In genomic region chr3:42539871-42540714, GRCh38 we compare ENCODE assay signal across 1 cellular context.
TF ChIP-seq lines count a peak whose summit lies in the region.

No MANE protein-coding gene starts in this region.

TF ChIP-seq in HepG2, 621 proteins besides CTCF, POLR2A, EP300 and RAD21:
- TF ChIP-seq U2AF1 (optimal IDR thresholded peaks at IDR 0.05; ENCODE audit: low read depth, low read length): no peak
- TF ChIP-seq ZNF770 (CRISPR knock-in tag; IDR thresholded peaks at IDR 0.05): peak; percentile 87
- no peak for TF ChIP-seq ZNF232 (CRISPR knock-in tag; IDR thresholded peaks at IDR 0.05; ENCODE audit: borderline replicate concordance)
- no peak for TF ChIP-seq TRIM24 (CRISPR knock-in tag; IDR thresholded peaks at IDR 0.05)
- no peak for TF ChIP-seq BCL3 (CRISPR knock-in tag; IDR thresholded peaks at IDR 0.05)
- TF ChIP-seq PRDM10 (CRISPR knock-in tag; IDR thresholded peaks at IDR 0.05; ENCODE audit: low read depth): no peak
- TF ChIP-seq KDM1A (CRISPR knock-in tag; IDR thresholded peaks at IDR 0.05): no peak
- TF ChIP-seq ZHX1 (CRISPR knock-in tag; IDR thresholded peaks at IDR 0.05; ENCODE audit: low read depth): no peak
- TF ChIP-seq THAP7 (CRISPR knock-in tag; IDR thresholded peaks at IDR 0.05): no peak
- TF ChIP-seq TFDP2 (CRISPR knock-in tag; IDR thresholded peaks at IDR 0.05): no peak
- 0 out of 2 replicates have a peak, but pooled peaks have one; percentile 13 for TF ChIP-seq HNF4A (CRISPR knock-in tag; IDR thresholded peaks at IDR 0.05)
- no peak for TF ChIP-seq ZBTB43 (CRISPR knock-in tag; conservative IDR thresholded peaks at IDR 0.05)
- TF ChIP-seq NONO (IDR thresholded peaks at IDR 0.05): no peak
- TF ChIP-seq NONO (CRISPR knock-in tag; conservative IDR thresholded peaks at IDR 0.05): no peak
- TF ChIP-seq ZNF687 (CRISPR knock-in tag; IDR thresholded peaks at IDR 0.05): peak; percentile 17; the same call in 1 of the 2 replicates
- TF ChIP-seq STAG1 (CRISPR knock-in tag; IDR thresholded peaks at IDR 0.05): peak; percentile 52
- TF ChIP-seq POLR2G (IDR thresholded peaks at IDR 0.05; ENCODE audit: low read depth, low read length): no peak
- TF ChIP-seq SMC3 (IDR thresholded peaks at IDR 0.05; ENCODE audit: low read length): peak; percentile 65
- TF ChIP-seq HNF4G (IDR thresholded peaks at IDR 0.05; ENCODE audit: borderline replicate concordance, low read depth, low read length): peak; percentile 39; the same call in 1 of the 2 replicates
- TF ChIP-seq HNF4G (CRISPR knock-in tag; IDR thresholded peaks at IDR 0.05; ENCODE audit: borderline replicate concordance, low read depth): no peak
